In genomic region chr17:42655528-42655927, GRCh38 we compare ENCODE assay signal across 1 cellular context.
TF ChIP-seq lines count a peak whose summit lies in the region.

No MANE protein-coding gene starts in this region.

TF ChIP-seq in K562, 482 proteins besides CTCF, POLR2A, EP300 and RAD21 (continues in another document):
- TF ChIP-seq ZBED1 (IDR thresholded peaks at IDR 0.05) (no peak), GABPB2 (CRISPR knock-in tag; conservative IDR thresholded peaks at IDR 0.05) (no peak), NONO (IDR thresholded peaks at IDR 0.05; ENCODE audit: low read depth in 2 of 2, low read length in 1 of 2) (no peak), ZNF644 (tag; IDR thresholded peaks at IDR 0.05; ENCODE audit: low read depth) (no peak), HMGN3 (IDR thresholded peaks at IDR 0.05; ENCODE audit: borderline replicate concordance, extremely low read depth, insufficient read length, low read depth, low read length) (no peak), RAD51 (IDR thresholded peaks at IDR 0.05; ENCODE audit: borderline replicate concordance, low read depth) (0 out of 2 replicates have a peak, but pooled peaks have one; percentile 26), ZNF668 (CRISPR knock-in tag; IDR thresholded peaks at IDR 0.05) (no peak), ASH1L (IDR thresholded peaks at IDR 0.05; ENCODE audit: borderline replicate concordance, low read depth, partially characterized antibody) (no peak), THRAP3 (IDR thresholded peaks at IDR 0.05; ENCODE audit: borderline replicate concordance) (no peak), SREBF2 (CRISPR knock-in tag; IDR thresholded peaks at IDR 0.05) (no peak), MCM2 (IDR thresholded peaks at IDR 0.05; ENCODE audit: low read depth) (no peak), ZBTB17 (CRISPR knock-in tag; IDR thresholded peaks at IDR 0.05) (no peak), CTCFL (IDR thresholded peaks at IDR 0.05; ENCODE audit: borderline replicate concordance, insufficient read depth, low read depth, low read length, poor library complexity, severe bottlenecking) (no peak), PKNOX1 (IDR thresholded peaks at IDR 0.05) (no peak), ZBTB34 (CRISPR knock-in tag; IDR thresholded peaks at IDR 0.05) (no peak), E4F1 (CRISPR knock-in tag; IDR thresholded peaks at IDR 0.05; ENCODE audit: borderline replicate concordance) (no peak), KLF1 (tag; IDR thresholded peaks at IDR 0.05) (no peak), NBN (IDR thresholded peaks at IDR 0.05; ENCODE audit: low read depth) (no peak), TGIF2 (CRISPR knock-in tag; IDR thresholded peaks at IDR 0.05) (no peak), ZBTB43 (CRISPR knock-in tag; IDR thresholded peaks at IDR 0.05) (no peak), SMARCC2 (IDR thresholded peaks at IDR 0.05; ENCODE audit: low read depth) (no peak), ETS1 (conservative IDR thresholded peaks at IDR 0.05; ENCODE audit: control insufficient read depth, low read depth, low read length) (no peak)
- TF ChIP-seq, protein P1, sequence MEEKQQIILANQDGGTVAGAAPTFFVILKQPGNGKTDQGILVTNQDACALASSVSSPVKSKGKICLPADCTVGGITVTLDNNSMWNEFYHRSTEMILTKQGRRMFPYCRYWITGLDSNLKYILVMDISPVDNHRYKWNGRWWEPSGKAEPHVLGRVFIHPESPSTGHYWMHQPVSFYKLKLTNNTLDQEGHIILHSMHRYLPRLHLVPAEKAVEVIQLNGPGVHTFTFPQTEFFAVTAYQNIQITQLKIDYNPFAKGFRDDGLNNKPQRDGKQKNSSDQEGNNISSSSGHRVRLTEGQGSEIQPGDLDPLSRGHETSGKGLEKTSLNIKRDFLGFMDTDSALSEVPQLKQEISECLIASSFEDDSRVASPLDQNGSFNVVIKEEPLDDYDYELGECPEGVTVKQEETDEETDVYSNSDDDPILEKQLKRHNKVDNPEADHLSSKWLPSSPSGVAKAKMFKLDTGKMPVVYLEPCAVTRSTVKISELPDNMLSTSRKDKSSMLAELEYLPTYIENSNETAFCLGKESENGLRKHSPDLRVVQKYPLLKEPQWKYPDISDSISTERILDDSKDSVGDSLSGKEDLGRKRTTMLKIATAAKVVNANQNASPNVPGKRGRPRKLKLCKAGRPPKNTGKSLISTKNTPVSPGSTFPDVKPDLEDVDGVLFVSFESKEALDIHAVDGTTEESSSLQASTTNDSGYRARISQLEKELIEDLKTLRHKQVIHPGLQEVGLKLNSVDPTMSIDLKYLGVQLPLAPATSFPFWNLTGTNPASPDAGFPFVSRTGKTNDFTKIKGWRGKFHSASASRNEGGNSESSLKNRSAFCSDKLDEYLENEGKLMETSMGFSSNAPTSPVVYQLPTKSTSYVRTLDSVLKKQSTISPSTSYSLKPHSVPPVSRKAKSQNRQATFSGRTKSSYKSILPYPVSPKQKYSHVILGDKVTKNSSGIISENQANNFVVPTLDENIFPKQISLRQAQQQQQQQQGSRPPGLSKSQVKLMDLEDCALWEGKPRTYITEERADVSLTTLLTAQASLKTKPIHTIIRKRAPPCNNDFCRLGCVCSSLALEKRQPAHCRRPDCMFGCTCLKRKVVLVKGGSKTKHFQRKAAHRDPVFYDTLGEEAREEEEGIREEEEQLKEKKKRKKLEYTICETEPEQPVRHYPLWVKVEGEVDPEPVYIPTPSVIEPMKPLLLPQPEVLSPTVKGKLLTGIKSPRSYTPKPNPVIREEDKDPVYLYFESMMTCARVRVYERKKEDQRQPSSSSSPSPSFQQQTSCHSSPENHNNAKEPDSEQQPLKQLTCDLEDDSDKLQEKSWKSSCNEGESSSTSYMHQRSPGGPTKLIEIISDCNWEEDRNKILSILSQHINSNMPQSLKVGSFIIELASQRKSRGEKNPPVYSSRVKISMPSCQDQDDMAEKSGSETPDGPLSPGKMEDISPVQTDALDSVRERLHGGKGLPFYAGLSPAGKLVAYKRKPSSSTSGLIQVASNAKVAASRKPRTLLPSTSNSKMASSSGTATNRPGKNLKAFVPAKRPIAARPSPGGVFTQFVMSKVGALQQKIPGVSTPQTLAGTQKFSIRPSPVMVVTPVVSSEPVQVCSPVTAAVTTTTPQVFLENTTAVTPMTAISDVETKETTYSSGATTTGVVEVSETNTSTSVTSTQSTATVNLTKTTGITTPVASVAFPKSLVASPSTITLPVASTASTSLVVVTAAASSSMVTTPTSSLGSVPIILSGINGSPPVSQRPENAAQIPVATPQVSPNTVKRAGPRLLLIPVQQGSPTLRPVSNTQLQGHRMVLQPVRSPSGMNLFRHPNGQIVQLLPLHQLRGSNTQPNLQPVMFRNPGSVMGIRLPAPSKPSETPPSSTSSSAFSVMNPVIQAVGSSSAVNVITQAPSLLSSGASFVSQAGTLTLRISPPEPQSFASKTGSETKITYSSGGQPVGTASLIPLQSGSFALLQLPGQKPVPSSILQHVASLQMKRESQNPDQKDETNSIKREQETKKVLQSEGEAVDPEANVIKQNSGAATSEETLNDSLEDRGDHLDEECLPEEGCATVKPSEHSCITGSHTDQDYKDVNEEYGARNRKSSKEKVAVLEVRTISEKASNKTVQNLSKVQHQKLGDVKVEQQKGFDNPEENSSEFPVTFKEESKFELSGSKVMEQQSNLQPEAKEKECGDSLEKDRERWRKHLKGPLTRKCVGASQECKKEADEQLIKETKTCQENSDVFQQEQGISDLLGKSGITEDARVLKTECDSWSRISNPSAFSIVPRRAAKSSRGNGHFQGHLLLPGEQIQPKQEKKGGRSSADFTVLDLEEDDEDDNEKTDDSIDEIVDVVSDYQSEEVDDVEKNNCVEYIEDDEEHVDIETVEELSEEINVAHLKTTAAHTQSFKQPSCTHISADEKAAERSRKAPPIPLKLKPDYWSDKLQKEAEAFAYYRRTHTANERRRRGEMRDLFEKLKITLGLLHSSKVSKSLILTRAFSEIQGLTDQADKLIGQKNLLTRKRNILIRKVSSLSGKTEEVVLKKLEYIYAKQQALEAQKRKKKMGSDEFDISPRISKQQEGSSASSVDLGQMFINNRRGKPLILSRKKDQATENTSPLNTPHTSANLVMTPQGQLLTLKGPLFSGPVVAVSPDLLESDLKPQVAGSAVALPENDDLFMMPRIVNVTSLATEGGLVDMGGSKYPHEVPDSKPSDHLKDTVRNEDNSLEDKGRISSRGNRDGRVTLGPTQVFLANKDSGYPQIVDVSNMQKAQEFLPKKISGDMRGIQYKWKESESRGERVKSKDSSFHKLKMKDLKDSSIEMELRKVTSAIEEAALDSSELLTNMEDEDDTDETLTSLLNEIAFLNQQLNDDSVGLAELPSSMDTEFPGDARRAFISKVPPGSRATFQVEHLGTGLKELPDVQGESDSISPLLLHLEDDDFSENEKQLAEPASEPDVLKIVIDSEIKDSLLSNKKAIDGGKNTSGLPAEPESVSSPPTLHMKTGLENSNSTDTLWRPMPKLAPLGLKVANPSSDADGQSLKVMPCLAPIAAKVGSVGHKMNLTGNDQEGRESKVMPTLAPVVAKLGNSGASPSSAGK (IDR thresholded peaks at IDR 0.05), result peak; percentile 80
- TF ChIP-seq, protein P2, sequence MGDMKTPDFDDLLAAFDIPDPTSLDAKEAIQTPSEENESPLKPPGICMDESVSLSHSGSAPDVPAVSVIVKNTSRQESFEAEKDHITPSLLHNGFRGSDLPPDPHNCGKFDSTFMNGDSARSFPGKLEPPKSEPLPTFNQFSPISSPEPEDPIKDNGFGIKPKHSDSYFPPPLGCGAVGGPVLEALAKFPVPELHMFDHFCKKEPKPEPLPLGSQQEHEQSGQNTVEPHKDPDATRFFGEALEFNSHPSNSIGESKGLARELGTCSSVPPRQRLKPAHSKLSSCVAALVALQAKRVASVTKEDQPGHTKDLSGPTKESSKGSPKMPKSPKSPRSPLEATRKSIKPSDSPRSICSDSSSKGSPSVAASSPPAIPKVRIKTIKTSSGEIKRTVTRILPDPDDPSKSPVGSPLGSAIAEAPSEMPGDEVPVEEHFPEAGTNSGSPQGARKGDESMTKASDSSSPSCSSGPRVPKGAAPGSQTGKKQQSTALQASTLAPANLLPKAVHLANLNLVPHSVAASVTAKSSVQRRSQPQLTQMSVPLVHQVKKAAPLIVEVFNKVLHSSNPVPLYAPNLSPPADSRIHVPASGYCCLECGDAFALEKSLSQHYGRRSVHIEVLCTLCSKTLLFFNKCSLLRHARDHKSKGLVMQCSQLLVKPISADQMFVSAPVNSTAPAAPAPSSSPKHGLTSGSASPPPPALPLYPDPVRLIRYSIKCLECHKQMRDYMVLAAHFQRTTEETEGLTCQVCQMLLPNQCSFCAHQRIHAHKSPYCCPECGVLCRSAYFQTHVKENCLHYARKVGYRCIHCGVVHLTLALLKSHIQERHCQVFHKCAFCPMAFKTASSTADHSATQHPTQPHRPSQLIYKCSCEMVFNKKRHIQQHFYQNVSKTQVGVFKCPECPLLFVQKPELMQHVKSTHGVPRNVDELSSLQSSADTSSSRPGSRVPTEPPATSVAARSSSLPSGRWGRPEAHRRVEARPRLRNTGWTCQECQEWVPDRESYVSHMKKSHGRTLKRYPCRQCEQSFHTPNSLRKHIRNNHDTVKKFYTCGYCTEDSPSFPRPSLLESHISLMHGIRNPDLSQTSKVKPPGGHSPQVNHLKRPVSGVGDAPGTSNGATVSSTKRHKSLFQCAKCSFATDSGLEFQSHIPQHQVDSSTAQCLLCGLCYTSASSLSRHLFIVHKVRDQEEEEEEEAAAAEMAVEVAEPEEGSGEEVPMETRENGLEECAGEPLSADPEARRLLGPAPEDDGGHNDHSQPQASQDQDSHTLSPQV (IDR thresholded peaks at IDR 0.05), result peak; percentile 61
